Comparison of ENCODE assay signal across 8 cellular contexts in the genomic region with DNA sequence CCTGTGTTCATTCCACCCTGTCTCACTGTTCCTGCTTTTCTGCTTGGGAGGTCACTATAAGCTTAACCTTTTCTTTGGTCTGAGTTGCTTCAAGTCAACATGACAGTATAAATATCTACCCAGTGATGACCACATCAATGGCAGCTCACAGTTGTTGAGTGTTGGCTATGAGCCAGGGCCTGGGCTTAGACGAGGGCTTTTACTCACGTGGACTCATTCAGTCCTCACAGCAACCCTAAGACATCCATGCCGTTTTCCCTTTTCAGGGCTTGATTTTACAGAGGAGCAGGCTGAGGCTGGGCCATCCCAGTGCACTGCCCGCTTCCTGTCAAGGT. TPM values are rescaled to one million over a fixed set of nuclear protein-coding genes. Genes with fewer than 3 reads are reported as not detected.
DNase-seq lines count a peak whose midpoint lies in the region; ATAC-seq and TF ChIP-seq lines count a peak whose summit lies in the region.

No MANE protein-coding gene starts in this region.

- WGBS in H9 (ENCODE audit: extremely low coverage, insufficient read length, low lambda C conversion rate): no CpG with 5 or more reads among the region's 4 CpGs
- 37 to 43% methylated on average over 4 of the region's 4 CpGs for WGBS in sigmoid colon, 2 donors

- H3K9me3 Mint-ChIP-seq in H9: no peaks in the 10 kb centered on the region
- H3K9me3 Mint-ChIP-seq in stimulated activated naive CD8-positive, alpha-beta T cell treated with anti-CD3 and anti-CD28 coated beads, Interleukin-15, amount 100 ng/mL, for 72 hours: no peaks in the 10 kb centered on the region

- H3K27me3 ChIP-seq in H9 (ENCODE audit: insufficient read depth, low read length) (no peaks in the 10 kb centered on the region; the same call in 1 of the 2 replicates), sigmoid colon (no peaks in the 10 kb centered on the region)

- no peak overlapping the region for H3K56ac ChIP-seq in H9 (ENCODE audit: insufficient read length, low read depth, low read length)

- H4K8ac ChIP-seq in H9 (replicated peaks; ENCODE audit: insufficient read length, low read depth, low read length): no peak overlapping the region

- H3K23ac ChIP-seq in H9 (ENCODE audit: insufficient read length, low read depth, low read length): no peak overlapping the region

- H2BK12ac ChIP-seq in H9 (ENCODE audit: insufficient read length, low read depth, low read length): no peak overlapping the region

- no peak overlapping the region for H2BK5ac ChIP-seq in H9 (ENCODE audit: insufficient read length, low read length)

- DNase-seq in H9: no peak
- peak; percentile 58 for DNase-seq in T-helper 9 cell
- peak; percentile 91 for DNase-seq in fibroblast of mammary gland (ENCODE audit: low read depth)
- DNase-seq in sigmoid colon: peak; percentile 87
- DNase-seq in NCI-H1436 treated with DMSO at 0.1 percent for 48 hours (lab: John Stamatoyannopoulos, UW): no peak
- DNase-seq in stimulated activated naive CD8-positive, alpha-beta T cell treated with anti-CD3 and anti-CD28 coated beads, Interleukin-15, amount 100 ng/mL, for 72 hours: no peak
- no peak for DNase-seq in NCI-H526 (lab: John Stamatoyannopoulos, UW)
- DNase-seq in SKM-1 (lab: John Stamatoyannopoulos, UW; ENCODE audit: unreplicated experiment): no peak

- no peak overlapping the region for H3K4me2 ChIP-seq in H9 (ENCODE audit: insufficient read depth, insufficient read length, low read length)

- no peak for TF ChIP-seq CTCF in H9 (conservative IDR thresholded peaks at IDR 0.05)
- no peak for TF ChIP-seq CTCF in fibroblast of mammary gland (conservative IDR thresholded peaks at IDR 0.05; ENCODE audit: control insufficient read depth, insufficient read depth, low read depth, low read length)
- no peak for TF ChIP-seq CTCF in sigmoid colon (IDR thresholded peaks at IDR 0.05)

- no peak overlapping the region for H3K27ac ChIP-seq in H9 (ENCODE audit: insufficient read length, low read depth, low read length)
- peak overlapping the region; percentile 66 to 79 (median 78) for H3K27ac ChIP-seq in sigmoid colon

- no peaks in the 10 kb centered on the region for H4K20me1 ChIP-seq in H9 (ENCODE audit: control insufficient read depth, insufficient read depth, insufficient read length)

- intact Hi-C loops in sigmoid colon (cut with DNase I): no loop called here

- H2BK20ac ChIP-seq in H9 (ENCODE audit: low read depth, low read length, poor library complexity, severe bottlenecking): no peak overlapping the region

- H2BK120ac ChIP-seq in H9 (ENCODE audit: low read depth, low read length, poor library complexity, severe bottlenecking): no peak overlapping the region

- H3K18ac ChIP-seq in H9 (ENCODE audit: insufficient read length, low read depth, low read length): no peak overlapping the region

- no peak overlapping the region for H3K9ac ChIP-seq in H9 (ENCODE audit: extremely low read depth, insufficient read length, low read length)

- ATAC-seq in stimulated activated naive CD8-positive, alpha-beta T cell treated with anti-CD3 and anti-CD28 coated beads, Interleukin-15, amount 100 ng/mL, for 72 hours: no peak

- no peak overlapping the region for H3K4me3 Mint-ChIP-seq in H9
- H3K4me3 Mint-ChIP-seq in stimulated activated naive CD8-positive, alpha-beta T cell treated with anti-CD3 and anti-CD28 coated beads, Interleukin-15, amount 100 ng/mL, for 72 hours: no peak overlapping the region

- H3K4me3 ChIP-seq in fibroblast of mammary gland (ENCODE audit: control insufficient read depth, low read depth, low read length) (no peak overlapping the region), sigmoid colon (no peak overlapping the region)

- H3K14ac ChIP-seq in H9 (ENCODE audit: insufficient read depth, low read length): no peak overlapping the region

- no peaks in the 10 kb centered on the region for H3K4me1 ChIP-seq in H9 (ENCODE audit: insufficient read depth, low read length)
- H3K4me1 ChIP-seq in sigmoid colon: peaks cover 0 to 44% (median 42%) of the 10 kb centered on the region in 4 donors

- H2AK5ac ChIP-seq in H9 (ENCODE audit: insufficient read length, low read length): no peak overlapping the region

- peaks cover 34 to 77% (median 59%) of the 10 kb centered on the region in 4 donors for H3K36me3 ChIP-seq in sigmoid colon

- no peak overlapping the region for H3K4ac ChIP-seq in H9 (ENCODE audit: low read depth, low read length)

- H3K4me1 Mint-ChIP-seq in H9: no peaks in the 10 kb centered on the region
- peaks cover 100% of the 10 kb centered on the region for H3K4me1 Mint-ChIP-seq in stimulated activated naive CD8-positive, alpha-beta T cell treated with anti-CD3 and anti-CD28 coated beads, Interleukin-15, amount 100 ng/mL, for 72 hours

- H3K27me3 Mint-ChIP-seq in H9 (ENCODE audit: low read depth): no peaks in the 10 kb centered on the region
- no peaks in the 10 kb centered on the region for H3K27me3 Mint-ChIP-seq in stimulated activated naive CD8-positive, alpha-beta T cell treated with anti-CD3 and anti-CD28 coated beads, Interleukin-15, amount 100 ng/mL, for 72 hours

- peak overlapping the region; percentile 11 to 54 (median 49); a peak in 3 of 7 replicates for H3K27ac Mint-ChIP-seq in H9
- H3K27ac Mint-ChIP-seq in stimulated activated naive CD8-positive, alpha-beta T cell treated with anti-CD3 and anti-CD28 coated beads, Interleukin-15, amount 100 ng/mL, for 72 hours: peak overlapping the region in 1 of 2 donors; percentile 35

- no peaks in the 10 kb centered on the region for H3K79me2 ChIP-seq in H9 (ENCODE audit: insufficient read depth, low read length)

- H2BK15ac ChIP-seq in H9 (ENCODE audit: low read depth, low read length): no peak overlapping the region

- H4K5ac ChIP-seq in H9 (ENCODE audit: insufficient read length, low read depth, low read length): no peak overlapping the region

- H3T11ph ChIP-seq in H9 (ENCODE audit: low read length): no peak overlapping the region

- no peak overlapping the region for H2AFZ ChIP-seq in H9 (ENCODE audit: low read length)

- no peak overlapping the region for H4K91ac ChIP-seq in H9 (ENCODE audit: insufficient read length, low read depth, low read length)

- H3K9me3 ChIP-seq in H9 (ENCODE audit: control insufficient read depth, low read depth, low read length) (no peaks in the 10 kb centered on the region), sigmoid colon (no peaks in the 10 kb centered on the region)

- peaks cover 69 to 100% (median 97%) of the 10 kb centered on the region in 3 experiments for H3K36me3 Mint-ChIP-seq in H9 (ENCODE audit: insufficient read depth in 1 of 3, low read depth in 3 of 3)

- H3K23me2 ChIP-seq in H9 (ENCODE audit: insufficient read length, low read depth, low read length, poor library complexity, severe bottlenecking): no peaks in the 10 kb centered on the region

- no peak for TF ChIP-seq EP300 in sigmoid colon (IDR thresholded peaks at IDR 0.05)

- no peak for TF ChIP-seq POLR2A in sigmoid colon (IDR thresholded peaks at IDR 0.05)

- H3K79me1 ChIP-seq in H9 (ENCODE audit: insufficient read depth, low read depth, low read length, poor library complexity, severe bottlenecking): no peaks in the 10 kb centered on the region

RNA-seq across cellular contexts. Expression of a gene that starts 10.2 kb away (rescaled TPM):
- total RNA-seq in H9 (2021) (37.2 and 39.4 TPM in 2 replicates), sigmoid colon (10 to 100 TPM in 1 of 4 donors, 1 to 10 TPM in 3; 8.7 to 16.6 (median 9.2) TPM)
- 10 to 100 TPM; 11.3 to 23.1 (median 15.6) TPM for polyA plus RNA-seq in sigmoid colon

RNA-seq across cellular contexts. Expression of a gene that starts 35.5 kb away (rescaled TPM):
- total RNA-seq in H9 (2021) (309 and 315 TPM in 2 replicates), sigmoid colon (100 to 1,000 TPM; 120 to 153 (median 130) TPM)
- 100 to 1,000 TPM in 1 of 3 donors, 10 to 100 TPM in 2; 61.9 to 133 (median 65.0) TPM for polyA plus RNA-seq in sigmoid colon

RNA-seq across cellular contexts. Expression of a gene that starts 54.0 kb away (rescaled TPM):
- total RNA-seq in H9 (2021) (30.1 and 31.3 TPM in 2 replicates), sigmoid colon (10 to 100 TPM; 16.4 to 27.1 (median 18.1) TPM)
- polyA plus RNA-seq in sigmoid colon: 10 to 100 TPM in 1 of 3 donors, 1 to 10 TPM in 2; 6.5 to 25.0 (median 7.2) TPM

Comparison
In these comparisons a context has a peak if more than half of its experiments do, and no peak if none do; other contexts are left out.
1. DNase-seq: peak in T-helper 9 cell (single experiment), fibroblast of mammary gland (single experiment) and sigmoid colon (single experiment); none in H9 (single experiment), NCI-H1436 treated with DMSO at 0.1 percent for 48 hours (single experiment), stimulated activated naive CD8-positive, alpha-beta T cell treated with anti-CD3 and anti-CD28 coated beads, Interleukin-15, amount 100 ng/mL, for 72 hours (0 of 2), NCI-H526 (0 of 2) and SKM-1 (single experiment).